ENCODE assay signal across 20 cellular contexts in genomic region chr19:23525265-23525862, GRCh38.
"Had no signal": no experiment of that assay in that cellular context is flagged by ENCODE, and none has a peak within 500 bp of the region (broad histone marks: within the 10 kb centered on the region; RNA-seq: fewer than 3 reads in every experiment).

No MANE protein-coding gene starts in this region.

- H2AFZ ChIP-seq: parathyroid adenoma had no signal

- H3K27ac ChIP-seq: parathyroid adenoma, tibial nerve had no signal

- ATAC-seq: activated T-cell treated with anti-CD3 and anti-CD28 coated beads, Interleukin-2, amount 50 U/mL, for 72 hours; left ventricle myocardium superior; right cardiac atrium; stimulated activated effector memory CD8-positive, alpha-beta T cell treated with anti-CD3 and anti-CD28 coated beads, Interleukin-12 subunit alpha, Interleukin-12 subunit beta, amount 100 ng/mL, for 72 hours; stimulated activated naive CD8-positive, alpha-beta T cell treated with anti-CD3 and anti-CD28 coated beads, Interleukin-15, amount 100 ng/mL, for 72 hours; WTC11 had no signal

- H3K36me3 ChIP-seq: tibial nerve had no signal

- H3K4me1 ChIP-seq: parathyroid adenoma, tibial nerve had no signal

- DNase-seq: activated CD4-positive, alpha-beta memory T cell treated with anti-CD3 and anti-CD28 coated beads for 36 hours; activated effector memory CD4-positive, alpha-beta T cell treated with Interleukin-2 at 50 U/mL for 16 hours; activated naive CD4-positive, alpha-beta T cell treated with anti-CD3 and anti-CD28 coated beads for 36 hours; activated T-cell treated with anti-CD3 and anti-CD28 coated beads, Interleukin-2, amount 50 U/mL, for 72 hours; amygdala; cerebellar nuclear complex; cortex of kidney; foreskin melanocyte; hippocampal formation; left ventricle myocardium superior; naive B cell; nucleus accumbens; right cardiac atrium; stimulated activated CD4-positive, alpha-beta T cell treated with anti-CD3 and anti-CD28 coated beads, Interleukin-2, amount 100 ng/mL, for 24 hours; stimulated activated naive CD8-positive, alpha-beta T cell treated with anti-CD3 and anti-CD28 coated beads, Interleukin-15, amount 100 ng/mL, for 72 hours; T-helper 1 cell had no signal

- H3K4me3 ChIP-seq: tibial nerve had no signal

- H3K79me2 ChIP-seq: parathyroid adenoma had no signal

- H3K27me3 ChIP-seq: tibial nerve had no signal

- H3K9ac ChIP-seq: parathyroid adenoma had no signal
